8 cellular contexts compared by ENCODE assay signal in genomic region chr6:118651282-118652050, GRCh38. TPM values are rescaled to one million over a fixed set of nuclear protein-coding genes. Genes with fewer than 3 reads are reported as not detected.
DNase-seq lines count a peak whose midpoint lies in the region; ATAC-seq and TF ChIP-seq lines count a peak whose summit lies in the region.

TSS of gene CEP85L (minus strand) at chr6:118651591. CDS start at chr6:118651269, 322 bp downstream.

- ATAC-seq in GM18505 (IDR thresholded peaks at IDR 0.05; ENCODE audit: unreplicated experiment): peak; percentile 89
- peak; percentile 94 for ATAC-seq in HG02970 (IDR thresholded peaks at IDR 0.05; ENCODE audit: low FRiP score, unreplicated experiment)
- ATAC-seq in right cardiac atrium: peak; percentile 99

- TF ChIP-seq CTCF in uterus (IDR thresholded peaks at IDR 0.05): peak in 1 of 4 experiments; percentile 2

- H3K27me3 ChIP-seq in right cardiac atrium (ENCODE audit: control insufficient read depth, insufficient read depth): no peaks in the 10 kb centered on the region
- H3K27me3 ChIP-seq in uterus: no peaks in the 10 kb centered on the region

- H3K4me3 ChIP-seq in right cardiac atrium (ENCODE audit: low read length): peak within 1 kb of the TSS; percentile 91
- peak within 1 kb of the TSS; percentile 83 to 96 for H3K4me3 ChIP-seq in uterus

- DNase-seq in NCI-H187 treated with DMSO at 0.1 percent for 48 hours (lab: John Stamatoyannopoulos, UW) (peak; percentile 93), T-helper 2 cell (peak; percentile 82 to 94 (median 88)), right cardiac atrium (peak; percentile 94 to 98 (median 97)), putamen (ENCODE audit: low spot score) (peak; percentile 96), uterus (peak; percentile 89)

- H3K27ac ChIP-seq in angular gyrus (ENCODE audit: low read depth, low read length) (peak within 1 kb of the TSS; percentile 91), right cardiac atrium (ENCODE audit: low read length) (peak within 1 kb of the TSS; percentile 91), uterus (peak within 1 kb of the TSS; percentile 98 to 99)

- no peaks in the 10 kb centered on the region for H3K36me3 ChIP-seq in uterus

- H3K4me1 ChIP-seq in right cardiac atrium (ENCODE audit: control insufficient read depth, insufficient read depth, low read length) (no peaks in the 10 kb centered on the region), uterus (no peaks in the 10 kb centered on the region)

- TF ChIP-seq POLR2A in GM18505 (IDR thresholded peaks at IDR 0.05; ENCODE audit: borderline replicate concordance, extremely low read depth, insufficient read depth, insufficient read length) (peak; percentile 82), uterus (IDR thresholded peaks at IDR 0.05) (peak; percentile 89 to 93)

- WGBS in right cardiac atrium: under 1% methylated on average over 77 of the region's 77 CpGs

- intact Hi-C loops in right cardiac atrium (cut with DNase I) (loop anchor here in 1 of 4 donors (10.0 kb wide), 1 partner anchor 123 kb away; no protein-coding TSS in a partner anchor), uterus (cut with DNase I; ENCODE audit: low total_unique reads) (no loop called here)

- no peaks in the 10 kb centered on the region for H3K9me3 ChIP-seq in right cardiac atrium (ENCODE audit: control insufficient read depth, low read length)
- no peaks in the 10 kb centered on the region for H3K9me3 ChIP-seq in uterus

RNA-seq across cellular contexts. Expression of gene CEP85L, which starts in this region (rescaled TPM):
- 10 to 100 TPM in 1 of 4 donors, 1 to 10 TPM in 3; 6.3 to 11.5 (median 8.5) TPM for total RNA-seq in right cardiac atrium
- 3.8 TPM for polyA plus RNA-seq in right cardiac atrium
- 100 to 1,000 TPM in 1 of 4 donors, 10 to 100 TPM in 3; 32.7 to 968 (median 64.4) TPM for total RNA-seq in uterus

Comparison
In these comparisons a context has a peak if more than half of its experiments do, and no peak if none do; other contexts are left out.
1. Peak in every context shown above with its lines: DNase-seq, ATAC-seq, H3K4me3 ChIP-seq and H3K27ac ChIP-seq.